ENCODE assay signal across 8 cellular contexts in genomic region chr11:67505605-67506396, GRCh38. TPM values are rescaled to one million over a fixed set of nuclear protein-coding genes. Genes with fewer than 3 reads are reported as not detected.
DNase-seq lines count a peak whose midpoint lies in the region; ATAC-seq, FAIRE-seq and TF ChIP-seq lines count a peak whose summit lies in the region.

No MANE protein-coding gene starts in this region.

- H3K4me2 ChIP-seq in SU-DHL-6 (ENCODE audit: low read depth, low read length, poor library complexity, severe bottlenecking), result peak overlapping the region; percentile 76

- TF ChIP-seq CTCF in SU-DHL-6 (IDR thresholded peaks at IDR 0.05; ENCODE audit: insufficient read depth, low read length, poor library complexity, severe bottlenecking) (peak; percentile 88), pancreas (IDR thresholded peaks at IDR 0.05) (peak; percentile 97 to 99 (median 98))

- H3K9me2 ChIP-seq in SU-DHL-6 (replicated peaks; ENCODE audit: insufficient read depth, low read length), result no peaks in the 10 kb centered on the region

- ATAC-seq in Right ventricle myocardium inferior (peak; percentile 61), pancreas (peak; percentile 48 to 72 (median 68))

- 3 to 4% methylated on average over 17 of the region's 17 CpGs for WGBS in pancreas, 2 donors
- WGBS in thymus, result 35% methylated on average over 17 of the region's 17 CpGs

- H3K9me3 ChIP-seq in SU-DHL-6 (ENCODE audit: insufficient read depth, low read length) (no peaks in the 10 kb centered on the region), pancreas (no peaks in the 10 kb centered on the region), thymus (ENCODE audit: control insufficient read depth) (no peaks in the 10 kb centered on the region)

- peak; percentile 96 for DNase-seq in A172 (ENCODE audit: low spot score)
- DNase-seq in GM18507 (ENCODE audit: extremely low spot score, insufficient read length, low read depth), result no peak
- DNase-seq in NCI-H1092 treated with DMSO at 0.1 percent for 48 hours (lab: John Stamatoyannopoulos, UW), result peak; percentile 72
- peak; percentile 71 for DNase-seq in activated naive CD8-positive, alpha-beta T cell treated with anti-CD3 and anti-CD28 coated beads, Interleukin-2, amount 50 U/mL, for 16 hours (ENCODE audit: low read depth, low spot score)
- peak; percentile 94 for DNase-seq in Right ventricle myocardium inferior (ENCODE audit: missing footprints)
- DNase-seq in pancreas, result peak; percentile 95 to 98 (median 96)

- H3K4me3 ChIP-seq in SU-DHL-6 (ENCODE audit: insufficient read depth, low read length, poor library complexity, severe bottlenecking) (peak overlapping the region; percentile 98), pancreas (peak overlapping the region in 3 of 4 donors; percentile 63 to 86 (median 85)), thymus (ENCODE audit: low read length) (peak overlapping the region; percentile 90)

- no peaks in the 10 kb centered on the region; the same call in 1 of the 2 replicates for H4K20me1 ChIP-seq in SU-DHL-6 (ENCODE audit: low read depth, low read length)

- intact Hi-C loops in Right ventricle myocardium inferior (cut with DNase I) (loop anchor here (1.0 to 5.0 kb wide), 5 partner anchors 23 to 154 kb away; partner anchors contain the start of genes AIP, NDUFV1, POLD4 and RAD9A), pancreas (cut with DNase I) (loop anchor here in 1 of 3 donors (10.0 kb wide), 1 partner anchor 91 kb away; the partner anchor contains the start of gene CARNS1)

- H3K27ac ChIP-seq in SU-DHL-6 (ENCODE audit: low read depth, low read length), result peak overlapping the region; percentile 87
- peak overlapping the region; percentile 95 to 98 (median 96) for H3K27ac ChIP-seq in pancreas
- H3K27ac ChIP-seq in thymus (ENCODE audit: low read depth), result peak overlapping the region; percentile 95

- peaks cover 13% of the 10 kb centered on the region for H3F3A ChIP-seq in SU-DHL-6 (ENCODE audit: insufficient read depth)

- peaks cover 24% of the 10 kb centered on the region for H3K79me2 ChIP-seq in SU-DHL-6 (ENCODE audit: insufficient read depth, low read length)

- H3K36me3 ChIP-seq in SU-DHL-6 (ENCODE audit: low read length), result no peaks in the 10 kb centered on the region
- no peaks in the 10 kb centered on the region for H3K36me3 ChIP-seq in pancreas
- peaks cover 23% of the 10 kb centered on the region for H3K36me3 ChIP-seq in thymus (ENCODE audit: control insufficient read depth, insufficient read depth)

- H3K27me3 ChIP-seq in SU-DHL-6 (ENCODE audit: low read length) (no peaks in the 10 kb centered on the region), pancreas (no peaks in the 10 kb centered on the region), thymus (ENCODE audit: control insufficient read depth, insufficient read depth) (no peaks in the 10 kb centered on the region)

- H3K4me1 ChIP-seq in pancreas (peaks cover 0 to 26% (median 12%) of the 10 kb centered on the region in 3 donors), thymus (ENCODE audit: control insufficient read depth, insufficient read depth, low read length) (peaks cover 41% of the 10 kb centered on the region)

- FAIRE-seq in GM18507 (lab: Jason Lieb, UNC) (peak; percentile 81), pancreas (lab: Jason Lieb, UNC) (no peak)

- peak overlapping the region; percentile 98 for H3K9ac ChIP-seq in SU-DHL-6 (ENCODE audit: low read length)

- no peak overlapping the region for H2AFZ ChIP-seq in SU-DHL-6 (ENCODE audit: low read depth, low read length, severe bottlenecking)

RNA-seq across cellular contexts. Expression of gene PITPNM1, which starts 0.6 kb away (rescaled TPM):
- 27.0 and 29.9 TPM in 2 replicates for total RNA-seq in A172 (2014; rRNA removed; shearing (Covaris generic))
- total RNA-seq in Right ventricle myocardium inferior (42.6 TPM), pancreas (10 to 100 TPM; 10.2 to 34.3 (median 20.5) TPM)
- polyA plus RNA-seq in pancreas (10 to 100 TPM; 34.4 to 35.7 TPM), thymus (57.2 TPM)

RNA-seq across cellular contexts. Expression of gene CDK2AP2, which starts 2.2 kb away (rescaled TPM):
- 48.4 and 50.9 TPM in 2 replicates for total RNA-seq in A172 (2014; rRNA removed; shearing (Covaris generic))
- 67.3 TPM for total RNA-seq in Right ventricle myocardium inferior
- total RNA-seq in pancreas, result 10 to 100 TPM; 27.1 to 41.8 (median 35.2) TPM
- polyA plus RNA-seq in pancreas, result 10 to 100 TPM; 46.4 to 65.6 TPM
- polyA plus RNA-seq in thymus, result 51.2 TPM

RNA-seq across cellular contexts. Expression of gene CABP2, which starts 17.4 kb away (rescaled TPM):
- total RNA-seq in A172 (2014; rRNA removed; shearing (Covaris generic)), result not detected in 2 replicates
- total RNA-seq in Right ventricle myocardium inferior (not detected), pancreas (not detected)
- polyA plus RNA-seq in pancreas (not detected), thymus (0.14 TPM)

RNA-seq across cellular contexts. Expression of gene AIP, which starts 23.0 kb away (rescaled TPM):
- 95.8 and 99.9 TPM in 2 replicates for total RNA-seq in A172 (2014; rRNA removed; shearing (Covaris generic))
- total RNA-seq in Right ventricle myocardium inferior, result 57.4 TPM
- 10 to 100 TPM; 20.2 to 33.3 (median 23.6) TPM for total RNA-seq in pancreas
- 10 to 100 TPM; 45.1 to 45.8 TPM for polyA plus RNA-seq in pancreas
- polyA plus RNA-seq in thymus, result 96.4 TPM

RNA-seq across cellular contexts. Expression of gene TMEM134, which starts 36.8 kb away (rescaled TPM):
- 14.0 and 20.0 TPM in 2 replicates for total RNA-seq in A172 (2014; rRNA removed; shearing (Covaris generic))
- total RNA-seq in Right ventricle myocardium inferior (85.3 TPM), pancreas (10 to 100 TPM; 45.1 to 72.1 (median 52.4) TPM)
- polyA plus RNA-seq in pancreas (10 to 100 TPM; 90.1 to 93.4 TPM), thymus (96.3 TPM)
